Comparison of ENCODE assay signal across 12 cellular contexts in the genomic region with DNA sequence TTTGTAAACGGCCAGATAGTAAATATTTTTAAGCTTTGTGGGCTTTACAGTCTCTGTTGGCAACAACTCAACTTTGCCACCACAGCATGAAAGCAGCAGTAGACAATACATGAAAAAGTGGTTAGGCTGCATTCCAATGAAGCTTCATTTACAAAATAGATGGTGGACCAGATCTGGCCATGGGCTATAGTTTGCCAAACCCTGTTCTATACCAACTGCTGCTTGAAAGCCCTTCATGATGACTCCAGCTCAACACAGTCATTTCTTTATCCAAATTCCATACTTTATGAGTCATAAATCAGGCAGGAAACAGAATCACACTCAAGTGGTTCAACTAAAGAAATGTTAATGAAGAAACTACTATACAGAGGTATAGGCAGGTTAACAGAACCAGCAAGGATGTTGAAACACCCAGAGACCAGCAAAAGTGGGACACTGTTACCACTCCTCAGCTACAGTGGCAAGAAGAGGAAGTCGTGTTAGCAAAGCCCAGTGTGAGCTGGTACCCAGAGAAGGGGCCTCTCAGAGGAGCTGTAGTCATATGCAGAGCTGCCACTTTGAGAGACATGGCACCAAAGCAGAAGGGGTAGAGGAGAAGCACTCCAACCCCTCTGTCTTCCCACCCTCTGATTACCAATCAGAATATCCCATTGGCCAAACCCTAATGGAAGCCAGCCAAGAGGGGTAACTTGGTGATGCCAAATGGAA.
DNase-seq lines count a peak whose midpoint lies in the region; ATAC-seq and TF ChIP-seq lines count a peak whose summit lies in the region.
"Had no signal": no experiment of that assay in that cellular context is flagged by ENCODE, and none has a peak within 500 bp of the region (broad histone marks: within the 10 kb centered on the region; RNA-seq: fewer than 3 reads in every experiment).

No MANE protein-coding gene starts in this region.

- peaks cover 6% of the 10 kb centered on the region for H3K9me3 Mint-ChIP-seq in activated CD4-positive, alpha-beta T cell treated with anti-CD3 and anti-CD28 coated beads, Interleukin-2, amount 10 ng/mL, durations not matched to agents 24 days and 14 days

- no peak overlapping the region for H3K27ac ChIP-seq in prostate gland
- H3K27ac ChIP-seq: gastroesophageal sphincter had no signal

- H3K27me3 ChIP-seq in prostate gland (replicated peaks; ENCODE audit: insufficient read depth) (no peaks in the 10 kb centered on the region), BE2C (no peaks in the 10 kb centered on the region; the same call in 1 of the 2 replicates)
- H3K27me3 ChIP-seq: gastroesophageal sphincter had no signal

- TF ChIP-seq CTCF in prostate gland (IDR thresholded peaks at IDR 0.05) = no peak
- TF ChIP-seq CTCF in BE2C (IDR thresholded peaks at IDR 0.05; ENCODE audit: low read depth, low read length) = no peak
- TF ChIP-seq CTCF in GM10266 (IDR thresholded peaks at IDR 0.05; ENCODE audit: control insufficient read depth, insufficient read depth, low read depth, missing control alignments) = no peak

- no peaks in the 10 kb centered on the region for H3K36me3 ChIP-seq in prostate gland
- H3K36me3 ChIP-seq in BE2C = no peaks in the 10 kb centered on the region
- H3K36me3 ChIP-seq: gastroesophageal sphincter had no signal

- H3K4me1 ChIP-seq in prostate gland (replicated peaks) = no peaks in the 10 kb centered on the region
- H3K4me1 ChIP-seq in BE2C = no peaks in the 10 kb centered on the region
- H3K4me1 ChIP-seq: gastroesophageal sphincter had no signal

- intact Hi-C loops in activated CD4-positive, alpha-beta T cell treated with anti-CD3 and anti-CD28 coated beads, Interleukin-2, amount 10 ng/mL, durations not matched to agents 24 days and 14 days (cut with micrococcal nuclease) = no loop called here
- intact Hi-C loops in prostate gland (cut with DNase I) = no loop called here

- DNase-seq in activated CD4-positive, alpha-beta T cell treated with anti-CD3 and anti-CD28 coated beads, Interleukin-2, amount 10 ng/mL, durations not matched to agents 24 days and 14 days = peak; percentile 55
- DNase-seq in activated CD4-positive, alpha-beta T cell treated with anti-CD3 and anti-CD28 coated beads for 1 hour = no peak
- DNase-seq in NCI-H2196 treated with DMSO at 0.1 percent for 48 hours (lab: John Stamatoyannopoulos, UW; ENCODE audit: unreplicated experiment) (peak; percentile 12), T47D (ENCODE audit: low read depth in 1 of 2, low spot score in 1 of 2) (peak; percentile 2 to 89), prostate gland (ENCODE audit: low spot score) (peak; percentile 20), BE2C (no peak), GM10266 (ENCODE audit: extremely low spot score) (no peak)
- DNase-seq: central memory CD4-positive, alpha-beta T cell had no signal

- no peak overlapping the region for H3K4me3 Mint-ChIP-seq in activated CD4-positive, alpha-beta T cell treated with anti-CD3 and anti-CD28 coated beads, Interleukin-2, amount 10 ng/mL, durations not matched to agents 24 days and 14 days

- H3K9me3 ChIP-seq in prostate gland (no peaks in the 10 kb centered on the region), BE2C (no peaks in the 10 kb centered on the region)

- peaks cover 1% of the 10 kb centered on the region for H3K36me3 Mint-ChIP-seq in activated CD4-positive, alpha-beta T cell treated with anti-CD3 and anti-CD28 coated beads, Interleukin-2, amount 10 ng/mL, durations not matched to agents 24 days and 14 days (ENCODE audit: low read depth)

- H3K27me3 Mint-ChIP-seq in activated CD4-positive, alpha-beta T cell treated with anti-CD3 and anti-CD28 coated beads, Interleukin-2, amount 10 ng/mL, durations not matched to agents 24 days and 14 days = peaks cover 5% of the 10 kb centered on the region

- no peak overlapping the region for H3K27ac Mint-ChIP-seq in activated CD4-positive, alpha-beta T cell treated with anti-CD3 and anti-CD28 coated beads, Interleukin-2, amount 10 ng/mL, durations not matched to agents 24 days and 14 days

- TF ChIP-seq POLR2A in prostate gland (IDR thresholded peaks at IDR 0.05) = no peak

- H3K4me3 ChIP-seq in prostate gland = no peak overlapping the region
- no peak overlapping the region for H3K4me3 ChIP-seq in BE2C (ENCODE audit: low read depth, low read length)
- H3K4me3 ChIP-seq: gastroesophageal sphincter, skin epidermis had no signal

- ATAC-seq in GM18520 (IDR thresholded peaks at IDR 0.05; ENCODE audit: unreplicated experiment) = no peak
- ATAC-seq: gastroesophageal sphincter, SK-N-SH treated with all-trans-retinoic acid at 6 μM for 48 hours had no signal

- peaks cover 22% of the 10 kb centered on the region for H3K4me1 Mint-ChIP-seq in activated CD4-positive, alpha-beta T cell treated with anti-CD3 and anti-CD28 coated beads, Interleukin-2, amount 10 ng/mL, durations not matched to agents 24 days and 14 days

- 41% methylated on average over 2 of the region's 2 CpGs for WGBS in prostate gland

- in situ Hi-C loops in T47D (cut with HindIII; ENCODE audit: low pct_unique_long_range_greater_than_20kb, low sequenced_read_pairs) = no loop called here

Comparison
In these comparisons a context has a peak if more than half of its experiments do, and no peak if none do; other contexts are left out.
1. DNase-seq: peak in activated CD4-positive, alpha-beta T cell treated with anti-CD3 and anti-CD28 coated beads, Interleukin-2, amount 10 ng/mL, durations not matched to agents 24 days and 14 days (single experiment), NCI-H2196 treated with DMSO at 0.1 percent for 48 hours (single experiment), T47D (2 of 2) and prostate gland (single experiment); none in activated CD4-positive, alpha-beta T cell treated with anti-CD3 and anti-CD28 coated beads for 1 hour (single experiment), BE2C (single experiment) and GM10266 (single experiment).